ENCODE assay signal across 1 cellular context in genomic region chr9:134688661-134689319, GRCh38.
TF ChIP-seq lines count a peak whose summit lies in the region.

No MANE protein-coding gene starts in this region.

TF ChIP-seq in H1, 55 proteins besides CTCF, POLR2A, EP300 and RAD21 (continued from another document):
- TF ChIP-seq CHD7 (IDR thresholded peaks at IDR 0.05; ENCODE audit: insufficient replicate concordance, low read length): no peak
- no peak for TF ChIP-seq ATF2 (IDR thresholded peaks at IDR 0.05; ENCODE audit: low read length)
- no peak for TF ChIP-seq PHF8 (conservative IDR thresholded peaks at IDR 0.05; ENCODE audit: low read depth, low read length)
- TF ChIP-seq SP1 (IDR thresholded peaks at IDR 0.05; ENCODE audit: low read depth, low read length): no peak
- TF ChIP-seq RNF2 (IDR thresholded peaks at IDR 0.05; ENCODE audit: borderline replicate concordance, low read depth, low read length, missing control alignments, poor library complexity, severe bottlenecking): no peak
- TF ChIP-seq TBP (IDR thresholded peaks at IDR 0.05; ENCODE audit: low read depth, low read length): no peak
- TF ChIP-seq POU5F1 (IDR thresholded peaks at IDR 0.05; ENCODE audit: low read depth, low read length): no peak
- TF ChIP-seq SUZ12 (IDR thresholded peaks at IDR 0.05; ENCODE audit: low read length): no peak
- no peak for TF ChIP-seq MAFK (IDR thresholded peaks at IDR 0.05; ENCODE audit: low read depth, low read length)
- no peak for TF ChIP-seq CHD2 (IDR thresholded peaks at IDR 0.05; ENCODE audit: low read length)
- TF ChIP-seq MAX (IDR thresholded peaks at IDR 0.05): no peak
TF ChIP-seq in H1: peak in this region for 0.
